8 cellular contexts compared by ENCODE assay signal in the genomic region with DNA sequence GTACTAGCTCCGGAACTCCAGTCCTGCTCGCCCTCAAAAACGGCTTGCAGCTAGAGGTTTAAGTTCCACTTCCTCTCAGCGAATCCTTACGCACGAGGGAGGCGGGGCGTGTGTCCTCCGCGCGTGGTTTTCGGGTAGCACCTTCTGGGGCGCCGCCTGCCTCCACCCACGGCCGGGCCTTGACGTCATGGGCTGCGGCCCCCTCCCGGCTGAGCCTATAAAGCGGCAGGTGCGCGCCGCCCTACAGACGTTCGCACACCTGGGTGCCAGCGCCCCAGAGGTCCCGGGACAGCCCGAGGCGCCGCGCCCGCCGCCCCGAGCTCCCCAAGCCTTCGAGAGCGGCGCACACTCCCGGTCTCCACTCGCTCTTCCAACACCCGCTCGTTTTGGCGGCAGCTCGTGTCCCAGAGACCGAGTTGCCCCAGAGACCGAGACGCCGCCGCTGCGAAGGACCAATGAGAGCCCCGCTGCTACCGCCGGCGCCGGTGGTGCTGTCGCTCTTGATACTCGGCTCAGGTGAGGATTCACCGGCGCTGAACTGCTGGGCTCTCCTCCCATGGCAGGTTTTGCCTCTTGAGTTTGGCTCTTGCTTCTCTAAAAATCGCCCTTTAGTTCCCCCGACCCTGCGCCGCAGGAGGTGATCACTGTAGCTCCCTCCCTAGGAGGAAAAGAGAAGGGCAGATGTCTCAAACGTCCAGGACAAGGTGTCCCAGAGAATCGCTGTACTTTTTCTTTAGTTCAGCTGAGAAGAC. TPM values are rescaled to one million over a fixed set of nuclear protein-coding genes. Genes with fewer than 3 reads are reported as not detected.
DNase-seq lines count a peak whose midpoint lies in the region; ATAC-seq and TF ChIP-seq lines count a peak whose summit lies in the region.

A gene with protein sequence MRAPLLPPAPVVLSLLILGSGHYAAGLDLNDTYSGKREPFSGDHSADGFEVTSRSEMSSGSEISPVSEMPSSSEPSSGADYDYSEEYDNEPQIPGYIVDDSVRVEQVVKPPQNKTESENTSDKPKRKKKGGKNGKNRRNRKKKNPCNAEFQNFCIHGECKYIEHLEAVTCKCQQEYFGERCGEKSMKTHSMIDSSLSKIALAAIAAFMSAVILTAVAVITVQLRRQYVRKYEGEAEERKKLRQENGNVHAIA (plus strand): TSS at position 246 of the 752 bp plus-strand sequence. CDS start 210 bp downstream, at position 456.

- peak; percentile 12 to 27 for TF ChIP-seq POLR2A in uterus (IDR thresholded peaks at IDR 0.05)

- H3K4me3 Mint-ChIP-seq in Calu3 (ENCODE audit: low read depth, unreplicated experiment), result peak within 1 kb of the TSS; percentile 84
- H3K4me3 Mint-ChIP-seq in activated naive CD8-positive, alpha-beta T cell, result peak within 1 kb of the TSS; percentile 87

- H3K27ac Mint-ChIP-seq in Calu3 (ENCODE audit: unreplicated experiment), result peak within 1 kb of the TSS; percentile 96
- H3K27ac Mint-ChIP-seq in activated naive CD8-positive, alpha-beta T cell, result peak within 1 kb of the TSS; percentile 76

- TF ChIP-seq CTCF in Calu3 (IDR thresholded peaks at IDR 0.05; ENCODE audit: unreplicated experiment) (peak; percentile 28), uterus (IDR thresholded peaks at IDR 0.05) (peak; percentile 3 to 34 (median 12))

- H3K27me3 Mint-ChIP-seq in Calu3 (ENCODE audit: unreplicated experiment), result no peaks in the 10 kb centered on the region
- H3K27me3 Mint-ChIP-seq in activated naive CD8-positive, alpha-beta T cell, result peaks cover 2% of the 10 kb centered on the region

- CTCF ChIA-PET in Calu3 (lab: Charles Lee), result interaction anchor here (0.7 to 1.6 kb wide), 8 partner anchors 16 to 230 kb away, joined by 3 to 7 read pairs (median 3); no protein-coding TSS in a partner anchor

- no peaks in the 10 kb centered on the region for H3K4me1 ChIP-seq in uterus

- H3K9me3 Mint-ChIP-seq in Calu3 (ENCODE audit: low read depth, unreplicated experiment), result no peaks in the 10 kb centered on the region
- no peaks in the 10 kb centered on the region for H3K9me3 Mint-ChIP-seq in activated naive CD8-positive, alpha-beta T cell (ENCODE audit: low read depth)

- H3K27me3 ChIP-seq in uterus, result no peaks in the 10 kb centered on the region

- H3K36me3 ChIP-seq in uterus, result no peaks in the 10 kb centered on the region

- DNase-seq in Calu3 (peak; percentile 89), HT1080 (ENCODE audit: low read depth) (peak; percentile 42), SKM-1 (lab: John Stamatoyannopoulos, UW; ENCODE audit: unreplicated experiment) (peak; percentile 56), left cardiac atrium (peak; percentile 89), putamen (ENCODE audit: low spot score) (peak; percentile 18), uterus (peak; percentile 50 to 51)

- BruUV-seq in Calu3 (replicated peaks; lab: Mats Ljungman, UMichigan), result no TSS peak

- peak within 1 kb of the TSS; percentile 45 to 62 for H3K4me3 ChIP-seq in uterus

- peak; percentile 90 for ATAC-seq in GM21367 (IDR thresholded peaks at IDR 0.05; ENCODE audit: unreplicated experiment)
- ATAC-seq in left cardiac atrium, result peak; percentile 93 to 96

- intact Hi-C loops in Calu3 (cut with micrococcal nuclease; ENCODE audit: unreplicated experiment), result loop anchor here (2.0 kb wide), 2 partner anchors 50 to 124 kb away; no protein-coding TSS in a partner anchor
- intact Hi-C loops in left cardiac atrium (cut with DNase I), result loop anchor here in 1 of 2 donors (5.0 kb wide), 1 partner anchor 87 kb away; no protein-coding TSS in a partner anchor
- intact Hi-C loops in uterus (cut with DNase I; ENCODE audit: low total_unique reads), result no loop called here

- H3K36me3 Mint-ChIP-seq in Calu3 (ENCODE audit: insufficient read depth, unreplicated experiment), result peaks cover 59% of the 10 kb centered on the region
- peaks cover 3% of the 10 kb centered on the region for H3K36me3 Mint-ChIP-seq in activated naive CD8-positive, alpha-beta T cell

- H3K4me1 Mint-ChIP-seq in Calu3 (ENCODE audit: low read depth, unreplicated experiment), result peaks cover 6% of the 10 kb centered on the region
- H3K4me1 Mint-ChIP-seq in activated naive CD8-positive, alpha-beta T cell (ENCODE audit: low read depth), result peaks cover 11% of the 10 kb centered on the region

- peak within 1 kb of the TSS in 1 of 2 donors; percentile 32 for H3K27ac ChIP-seq in uterus

- no peaks in the 10 kb centered on the region for H3K9me3 ChIP-seq in uterus

RNA-seq across cellular contexts. Expression of the gene that starts here (rescaled TPM):
- total RNA-seq in Calu3 (2022), result 230 and 281 TPM in 2 replicates
- 1.4 and 1.9 TPM in 2 replicates for total RNA-seq in HT1080 (2014; rRNA removed; shearing (Covaris generic))
- 1.3 and 1.5 TPM in 2 replicates for polyA plus RNA-seq in HT1080 (2015; cell fraction: cytosol; rRNA removed)
- polyA plus RNA-seq in HT1080 (2015; cell fraction: nucleus; rRNA removed), result 0.36 and 1.3 TPM in 2 replicates
- total RNA-seq in left cardiac atrium, result 10 to 100 TPM in 1 of 2 donors, 1 to 10 TPM in 1; 4.6 to 22.8 TPM
- under 1 TPM in 2 of 4 donors, not detected in 2; 0.26 to 0.28 TPM for total RNA-seq in uterus

Comparison
In these comparisons a context has a peak if more than half of its experiments do, and no peak if none do; other contexts are left out.
1. Peak in DNase-seq and H3K4me3 ChIP-seq in uterus; RNA of the gene not detected or under 1 TPM.
2. DNase-seq: peak in every context shown above with its lines; median percentile 89 in Calu3; 89 in left cardiac atrium; 56 in SKM-1; 50 in uterus; 42 in HT1080; 18 in putamen.